ENCODE assay signal across 30 cellular contexts in the genomic region with DNA sequence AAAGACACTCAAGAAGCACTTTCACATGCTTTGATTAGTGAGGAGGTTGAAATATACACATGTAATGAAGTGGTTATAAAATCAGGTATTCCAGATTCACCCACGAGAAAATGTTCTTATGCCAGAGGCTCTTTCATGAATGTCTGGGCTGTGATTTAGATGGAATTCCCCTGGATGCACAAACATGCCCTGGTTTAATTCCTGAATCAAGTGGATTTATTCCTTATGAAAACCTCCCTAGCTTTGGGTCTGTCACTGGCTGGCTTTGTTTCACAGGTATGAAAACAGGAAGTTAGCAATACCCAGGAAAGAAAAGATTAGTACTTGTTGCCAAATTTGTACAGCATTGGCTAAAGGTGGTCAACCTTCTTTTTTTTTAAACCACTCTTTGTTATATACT.
A peak's percentile ranks its signal among the peaks of the same experiment; 100 is the strongest.
DNase-seq lines count a peak whose midpoint lies in the region; TF ChIP-seq lines count a peak whose summit lies in the region.
"Had no signal": no experiment of that assay in that cellular context is flagged by ENCODE, and none has a peak within 500 bp of the region (broad histone marks: within the 10 kb centered on the region; RNA-seq: fewer than 3 reads in every experiment).

No MANE protein-coding gene starts in this region.

- H2AFZ ChIP-seq in mesenchymal stem cell (ENCODE audit: low read depth, low read length): no peak overlapping the region

- H2BK120ac ChIP-seq in mesenchymal stem cell (ENCODE audit: low read depth, low read length): no peak overlapping the region

- H3K9me3 ChIP-seq in mesenchymal stem cell (ENCODE audit: control insufficient read depth, low read length): no peaks in the 10 kb centered on the region
- H3K9me3 ChIP-seq: adrenal gland, gastroesophageal sphincter, MG63, mucosa of descending colon, thyroid gland had no signal

- TF ChIP-seq CTCF in fibroblast of villous mesenchyme (IDR thresholded peaks at IDR 0.05; ENCODE audit: insufficient read depth, low read depth, low read length): no peak

- no peak overlapping the region for H3K4me2 ChIP-seq in mesenchymal stem cell (ENCODE audit: low read length, poor library complexity, severe bottlenecking)

- no peak overlapping the region for H3K4ac ChIP-seq in mesenchymal stem cell (ENCODE audit: low read depth in 1 of 2, low read length in 2 of 2)

- DNase-seq in NOMO-1 (lab: John Stamatoyannopoulos, UW; ENCODE audit: unreplicated experiment in 2 of 2) (peak; percentile 0 to 8), NOMO-1 treated with dmso at 0.1 percent for 144 hours (lab: John Stamatoyannopoulos, UW; ENCODE audit: unreplicated experiment) (no peak), astrocyte of the hippocampus (ENCODE audit: low read depth, low spot score) (peak; percentile 59), fibroblast of villous mesenchyme (ENCODE audit: low read depth) (peak; percentile 6), renal cortical epithelial cell (ENCODE audit: low read depth) (peak; percentile 73), globus pallidus (ENCODE audit: low spot score) (no peak), NCI-H187 (lab: John Stamatoyannopoulos, UW) (no peak), mesenchymal stem cell (no peak)
- DNase-seq: 8988T; activated CD4-positive, alpha-beta T cell treated with anti-CD3 and anti-CD28 coated beads, Interleukin-2, amount 10 ng/mL, durations not matched to agents 7 days and 5 days; activated naive CD4-positive, alpha-beta T cell; activated T-cell treated with anti-CD3 and anti-CD28 coated beads, Interleukin-2, amount 50 U/mL, for 48 hours; adrenal gland; CD8-positive, alpha-beta T cell; DMS 273 treated with DMSO at 0.1 percent for 48 hours; effector memory CD8-positive, alpha-beta T cell; HCEC 1CT; MG63; mucosa of descending colon; NCI-H1436; NCI-H2107; PC-3; retina; stimulated activated CD4-positive, alpha-beta T cell treated with anti-CD3 and anti-CD28 coated beads, Interleukin-1b, Interleukin-23, amount 100 ng/mL, for 48 hours; stimulated activated CD8-positive, alpha-beta memory T cell treated with anti-CD3 and anti-CD28 coated beads, Interleukin-4, amount 100 ng/mL, for 48 hours; stimulated activated naive CD8-positive, alpha-beta T cell treated with anti-CD3 and anti-CD28 coated beads, Interleukin-15, amount 100 ng/mL, for 72 hours; WERI-Rb-1 had no signal

- no peaks in the 10 kb centered on the region for H3K27me3 ChIP-seq in mesenchymal stem cell (ENCODE audit: control insufficient read depth in 1 of 2, insufficient read depth in 1 of 2, low read length in 2 of 2)
- H3K27me3 ChIP-seq: adrenal gland, gastroesophageal sphincter, MG63, thyroid gland had no signal

- no peak overlapping the region for H3K23ac ChIP-seq in mesenchymal stem cell (ENCODE audit: low read length in 2 of 2)

- no peak overlapping the region for H2AK5ac ChIP-seq in mesenchymal stem cell (ENCODE audit: low read length, severe bottlenecking)

- peaks cover 0 to 3% of the 10 kb centered on the region in 2 experiments for H3K36me3 ChIP-seq in mesenchymal stem cell (ENCODE audit: control insufficient read depth in 1 of 2, insufficient read depth in 2 of 2, low read depth in 1 of 2, low read length in 2 of 2)
- H3K36me3 ChIP-seq: adrenal gland, gastroesophageal sphincter, MG63, thyroid gland, WERI-Rb-1 had no signal

- no peak overlapping the region for H3K18ac ChIP-seq in mesenchymal stem cell (ENCODE audit: low read depth in 1 of 2, low read length in 2 of 2)

- H3K14ac ChIP-seq in mesenchymal stem cell (ENCODE audit: low read length in 2 of 2): no peak overlapping the region

- WGBS in mesenchymal stem cell: 100% methylated on average over 1 of the region's 1 CpG

- no peak overlapping the region for H3K9ac ChIP-seq in mesenchymal stem cell (ENCODE audit: low read length)

- H4K8ac ChIP-seq in mesenchymal stem cell (ENCODE audit: low read length): no peak overlapping the region

- no peaks in the 10 kb centered on the region for H3K79me1 ChIP-seq in mesenchymal stem cell (replicated peaks; ENCODE audit: low read length, poor library complexity, severe bottlenecking)

- no peak overlapping the region for H3K27ac ChIP-seq in mesenchymal stem cell (ENCODE audit: low read length, poor library complexity, severe bottlenecking)
- H3K27ac ChIP-seq: adrenal gland, gastroesophageal sphincter, thyroid gland, WERI-Rb-1 had no signal

- no peak overlapping the region for H4K91ac ChIP-seq in mesenchymal stem cell (ENCODE audit: low read length)

- no peak overlapping the region for H2BK5ac ChIP-seq in mesenchymal stem cell (ENCODE audit: low read depth, low read length, poor library complexity, severe bottlenecking)

- H3K4me1 ChIP-seq in mesenchymal stem cell (ENCODE audit: control insufficient read depth, insufficient read depth, low read depth, low read length): no peaks in the 10 kb centered on the region

- H2BK15ac ChIP-seq in mesenchymal stem cell (ENCODE audit: low read depth, poor library complexity, severe bottlenecking): no peak overlapping the region

- H2BK12ac ChIP-seq in mesenchymal stem cell (ENCODE audit: low read length in 2 of 2): no peak overlapping the region

- H3K4me3 ChIP-seq in fibroblast of villous mesenchyme (ENCODE audit: low read depth, low read length) (no peak overlapping the region), mesenchymal stem cell (ENCODE audit: insufficient read depth in 1 of 2, low read depth in 1 of 2, low read length in 2 of 2) (no peak overlapping the region)
- H3K4me3 ChIP-seq: adrenal gland, gastroesophageal sphincter, MG63, mucosa of descending colon, skin epidermis, thyroid gland had no signal

Comparison
In these comparisons a context has a peak if more than half of its experiments do, and no peak if none do; other contexts are left out.
1. DNase-seq: peak in NOMO-1 (2 of 2), astrocyte of the hippocampus (single experiment), fibroblast of villous mesenchyme (single experiment) and renal cortical epithelial cell (single experiment); none in NOMO-1 treated with dmso at 0.1 percent for 144 hours (single experiment), globus pallidus (single experiment), NCI-H187 (0 of 2) and mesenchymal stem cell (single experiment).